In the genomic region with DNA sequence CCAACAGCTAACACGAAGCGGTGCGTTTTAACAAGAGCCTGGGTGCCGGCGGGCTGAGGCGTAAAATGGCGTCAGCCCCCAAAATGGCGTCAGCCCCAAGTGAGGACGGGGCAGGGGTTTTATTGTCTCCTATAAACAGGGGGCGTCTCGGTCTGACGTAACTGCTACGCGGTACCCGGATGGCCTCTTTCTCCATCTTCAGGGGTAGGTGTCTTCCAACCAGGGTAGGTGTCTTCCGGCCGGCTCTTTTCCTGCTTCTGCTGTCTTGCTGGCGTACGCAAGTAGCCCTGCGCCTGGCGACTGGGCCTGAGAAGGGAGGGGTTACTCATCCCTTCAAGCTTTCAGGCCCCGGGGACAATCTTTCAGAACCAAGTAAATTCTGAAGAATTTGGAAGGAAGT, we compare ENCODE assay signal across 22 cellular contexts. TPM values are rescaled to one million over a fixed set of nuclear protein-coding genes. Genes with fewer than 3 reads are reported as not detected.
A peak's percentile ranks its signal among the peaks of the same experiment; 100 is the strongest.
DNase-seq lines count a peak whose midpoint lies in the region; ATAC-seq and TF ChIP-seq lines count a peak whose summit lies in the region.
"Had no signal": no experiment of that assay in that cellular context is flagged by ENCODE, and none has a peak within 500 bp of the region (broad histone marks: within the 10 kb centered on the region; RNA-seq: fewer than 3 reads in every experiment).

No MANE protein-coding gene starts in this region.

- H3K14ac ChIP-seq in H9 (ENCODE audit: insufficient read depth, low read length) = no peak overlapping the region

- H3K9me3 ChIP-seq in H9 (ENCODE audit: control insufficient read depth, low read depth, low read length) (no peaks in the 10 kb centered on the region), ascending aorta (no peaks in the 10 kb centered on the region), thoracic aorta (no peaks in the 10 kb centered on the region), colonic mucosa (no peaks in the 10 kb centered on the region)
- H3K9me3 ChIP-seq: Peyer's patch had no signal

- ATAC-seq in thoracic aorta (ENCODE audit: insufficient number of reproducible peaks, low FRiP score, low read depth) (no peak), HG02763 (IDR thresholded peaks at IDR 0.05; ENCODE audit: unreplicated experiment) (no peak)
- ATAC-seq: Right ventricle myocardium inferior had no signal

- H3K18ac ChIP-seq in H9 (ENCODE audit: insufficient read length, low read depth, low read length) = no peak overlapping the region

- H3K27me3 ChIP-seq in H9 (ENCODE audit: insufficient read depth, low read length) = no peaks in the 10 kb centered on the region
- no peaks in the 10 kb centered on the region for H3K27me3 ChIP-seq in ascending aorta
- H3K27me3 ChIP-seq in thoracic aorta (replicated peaks; ENCODE audit: insufficient read depth) = no peaks in the 10 kb centered on the region
- H3K27me3 ChIP-seq in colonic mucosa = no peaks in the 10 kb centered on the region
- H3K27me3 ChIP-seq: Peyer's patch had no signal

- H3K23ac ChIP-seq in H9 (ENCODE audit: insufficient read length, low read depth, low read length) = no peak overlapping the region

- H2BK12ac ChIP-seq in H9 (ENCODE audit: insufficient read length, low read depth, low read length) = no peak overlapping the region

- peak overlapping the region in 2 of 3 experiments; percentile 36 to 66; a peak in 2 of 7 replicates for H3K27ac Mint-ChIP-seq in H9

- H3K27ac ChIP-seq in H9 (ENCODE audit: insufficient read length, low read depth, low read length) = no peak overlapping the region
- H3K27ac ChIP-seq in ascending aorta = peak overlapping the region; percentile 70 to 82
- peak overlapping the region; percentile 25 to 30 for H3K27ac ChIP-seq in thoracic aorta
- no peak overlapping the region for H3K27ac ChIP-seq in colonic mucosa
- H3K27ac ChIP-seq: HL-60, Peyer's patch had no signal

- DNase-seq in H9 (peak; percentile 32), ascending aorta (ENCODE audit: low spot score in 2 of 2) (peak in 1 of 2 donors; percentile 67), mesenteric fat pad (ENCODE audit: low spot score) (peak; percentile 71), thoracic aorta (ENCODE audit: low spot score) (no peak), colonic mucosa (no peak), NCI-H446 (lab: John Stamatoyannopoulos, UW) (no peak)
- DNase-seq: ACHN; DMS79 treated with DMSO at 0.1 percent for 48 hours; IMR-90; Karpas-422; NCI-H1436; NCI-H2029 treated with DMSO at 0.1 percent for 48 hours; NCI-H2171; NCI-H446 treated with DMSO at 0.1 percent for 48 hours; NCI-H69; NK-92 treated with Interleukin-12 subunit alpha and Interleukin-12 subunit beta, amount 100 ng/mL, for 24 hours had no signal

- no peaks in the 10 kb centered on the region for H3K79me1 ChIP-seq in H9 (ENCODE audit: insufficient read depth, low read depth, low read length, poor library complexity, severe bottlenecking)

- H2BK20ac ChIP-seq in H9 (ENCODE audit: low read depth, low read length, poor library complexity, severe bottlenecking) = no peak overlapping the region

- H3T11ph ChIP-seq in H9 (ENCODE audit: low read length) = no peak overlapping the region

- H2BK5ac ChIP-seq in H9 (ENCODE audit: insufficient read length, low read length) = no peak overlapping the region

- peaks cover 29 to 46% of the 10 kb centered on the region in 2 experiments for H3K4me1 Mint-ChIP-seq in H9

- no peaks in the 10 kb centered on the region for H4K20me1 ChIP-seq in H9 (ENCODE audit: control insufficient read depth, insufficient read depth, insufficient read length)

- no peaks in the 10 kb centered on the region for H3K79me2 ChIP-seq in H9 (ENCODE audit: insufficient read depth, low read length)

- H4K5ac ChIP-seq in H9 (ENCODE audit: insufficient read length, low read depth, low read length) = no peak overlapping the region

- H3K9me3 Mint-ChIP-seq in H9 = no peaks in the 10 kb centered on the region; a peak in 2 of 5 replicates
- H3K9me3 Mint-ChIP-seq: CD14-positive monocyte had no signal

- no peak overlapping the region for H3K4me2 ChIP-seq in H9 (ENCODE audit: insufficient read depth, insufficient read length, low read length)

- no CpG with 5 or more reads among the region's 22 CpGs for WGBS in H9 (ENCODE audit: extremely low coverage, insufficient read length, low lambda C conversion rate)

- intact Hi-C loops in ascending aorta (cut with DNase I) = no loop called here
- intact Hi-C loops in colonic mucosa (cut with DNase I) = no loop called here

- H3K23me2 ChIP-seq in H9 (ENCODE audit: insufficient read length, low read depth, low read length, poor library complexity, severe bottlenecking) = peaks cover 3% of the 10 kb centered on the region

- no peak overlapping the region for H3K4me3 Mint-ChIP-seq in H9
- H3K4me3 Mint-ChIP-seq: CD14-positive monocyte had no signal

- H4K8ac ChIP-seq in H9 (replicated peaks; ENCODE audit: insufficient read length, low read depth, low read length) = no peak overlapping the region

- TF ChIP-seq CTCF in H9 (conservative IDR thresholded peaks at IDR 0.05) = no peak
- TF ChIP-seq CTCF in ascending aorta (IDR thresholded peaks at IDR 0.05) = no peak
- no peak for TF ChIP-seq CTCF in thoracic aorta (IDR thresholded peaks at IDR 0.05)
- TF ChIP-seq CTCF in colonic mucosa (IDR thresholded peaks at IDR 0.05) = no peak

- H3K4me1 ChIP-seq in H9 (ENCODE audit: insufficient read depth, low read length) (peaks cover 3% of the 10 kb centered on the region; the same call in 1 of the 2 replicates), ascending aorta (peaks cover 29 to 51% of the 10 kb centered on the region in 2 donors), thoracic aorta (ENCODE audit: control insufficient read depth in 1 of 2, low read depth in 2 of 2) (peaks cover 34 to 85% of the 10 kb centered on the region in 2 donors), colonic mucosa (no peaks in the 10 kb centered on the region)
- H3K4me1 ChIP-seq: Peyer's patch had no signal

- peaks cover 5% of the 10 kb centered on the region for H3K27me3 Mint-ChIP-seq in H9 (ENCODE audit: low read depth)

- no peaks in the 10 kb centered on the region for H3K36me3 Mint-ChIP-seq in H9 (ENCODE audit: insufficient read depth in 1 of 3, low read depth in 3 of 3)
- H3K36me3 Mint-ChIP-seq: CD14-positive monocyte had no signal

- H2BK15ac ChIP-seq in H9 (ENCODE audit: low read depth, low read length) = no peak overlapping the region

- H4K91ac ChIP-seq in H9 (ENCODE audit: insufficient read length, low read depth, low read length) = no peak overlapping the region

- H3K36me3 ChIP-seq in ascending aorta (no peaks in the 10 kb centered on the region), thoracic aorta (peaks cover 3% of the 10 kb centered on the region), colonic mucosa (no peaks in the 10 kb centered on the region)
- H3K36me3 ChIP-seq: Peyer's patch had no signal

- H3K56ac ChIP-seq in H9 (ENCODE audit: insufficient read length, low read depth, low read length) = no peak overlapping the region

- no peak overlapping the region for H2AK5ac ChIP-seq in H9 (ENCODE audit: insufficient read length, low read length)

- no peak overlapping the region for H3K4me3 ChIP-seq in ascending aorta
- H3K4me3 ChIP-seq in thoracic aorta = no peak overlapping the region
- H3K4me3 ChIP-seq in colonic mucosa = no peak overlapping the region
- H3K4me3 ChIP-seq: Peyer's patch had no signal

- H2AFZ ChIP-seq in H9 (ENCODE audit: low read length) = no peak overlapping the region

- H3K4ac ChIP-seq in H9 (ENCODE audit: low read depth, low read length) = no peak overlapping the region

- no peak overlapping the region for H2BK120ac ChIP-seq in H9 (ENCODE audit: low read depth, low read length, poor library complexity, severe bottlenecking)

- H3K9ac ChIP-seq in H9 (ENCODE audit: extremely low read depth, insufficient read length, low read length) (no peak overlapping the region), colonic mucosa (ENCODE audit: low read depth in 2 of 2, low read length in 2 of 2) (no peak overlapping the region)

RNA-seq across cellular contexts. Expression of a gene that starts 45.3 kb away (rescaled TPM):
- 0.66 and 1.0 TPM in 2 replicates for total RNA-seq in H9 (2021)
- 26.0 TPM for total RNA-seq in ascending aorta
- total RNA-seq in mesenteric fat pad = 0.35 TPM
- 10 to 100 TPM; 76.6 to 99.0 TPM for total RNA-seq in thoracic aorta
- total RNA-seq in colonic mucosa = 1 to 10 TPM; 1.3 to 1.6 TPM
- total RNA-seq: HT1080, IMR-90 had no signal

Comparison
In these comparisons a context has a peak if more than half of its experiments do, and no peak if none do; other contexts are left out.
1. DNase-seq: peak in H9 (single experiment) and mesenteric fat pad (single experiment); none in thoracic aorta (single experiment), colonic mucosa (single experiment) and NCI-H446 (0 of 2).
2. H3K27ac ChIP-seq: peak in ascending aorta (2 of 2) and thoracic aorta (2 of 2); none in H9 (single experiment) and colonic mucosa (single experiment).
3. RNA of a gene that starts 45.3 kb away (total RNA-seq): 76.6 to 99.0 TPM in thoracic aorta and 26.0 TPM in ascending aorta (single experiment); 1.3 to 1.6 TPM in colonic mucosa, 0.66 to 1.0 TPM in H9 and 0.35 TPM in mesenteric fat pad (single experiment); every median in the first group is over 10 times any median in the second.